ENCODE assay signal across 14 cellular contexts in genomic region chr10:70054902-70055301, GRCh38. TPM values are rescaled to one million over a fixed set of nuclear protein-coding genes. Genes with fewer than 3 reads are reported as not detected.
A peak's percentile ranks its signal among the peaks of the same experiment; 100 is the strongest.
DNase-seq lines count a peak whose midpoint lies in the region; ATAC-seq, FAIRE-seq and TF ChIP-seq lines count a peak whose summit lies in the region.
"Had no signal": no experiment of that assay in that cellular context is flagged by ENCODE, and none has a peak within 500 bp of the region (broad histone marks: within the 10 kb centered on the region; RNA-seq: fewer than 3 reads in every experiment).

No MANE protein-coding gene starts in this region.

- H3K4me2 ChIP-seq in HCT116 (ENCODE audit: low read length) (0 out of 2 replicates have a peak overlapping the region, but pooled peaks have one; percentile 95), K562 (ENCODE audit: insufficient read depth, low read length) (no peak overlapping the region)

- in situ Hi-C loops in K562 (cut with MboI), result no loop called here

- H3K36me3 Mint-ChIP-seq in activated CD4-positive, alpha-beta T cell treated with anti-CD3 and anti-CD28 coated beads, Interleukin-2, amount 10 ng/mL, durations not matched to agents 24 days and 14 days (ENCODE audit: low read depth), result no peaks in the 10 kb centered on the region
- H3K36me3 Mint-ChIP-seq in nephron (ENCODE audit: low read depth), result peaks cover 10% of the 10 kb centered on the region

- H3K4me1 ChIP-seq in HCT116 (ENCODE audit: control insufficient read depth in 1 of 2, insufficient read depth in 2 of 2, low read length in 2 of 2), result peaks cover 12 to 29% of the 10 kb centered on the region in 2 experiments; a peak in 3 of 4 replicates
- H3K4me1 ChIP-seq in K562 (replicated peaks in 1 of 2; ENCODE audit: control insufficient read depth in 2 of 2, insufficient read depth in 2 of 2, low read length in 2 of 2), result peaks cover 0 to 16% of the 10 kb centered on the region in 2 experiments; a peak in 1 of 5 replicates

- H3K9me1 ChIP-seq in K562 (ENCODE audit: control insufficient read depth, insufficient read depth, low read length), result no peaks in the 10 kb centered on the region

- DNase-seq in activated CD4-positive, alpha-beta T cell treated with anti-CD3 and anti-CD28 coated beads, Interleukin-2, amount 10 ng/mL, durations not matched to agents 24 days and 14 days, result no peak
- no peak for DNase-seq in activated CD4-positive, alpha-beta T cell treated with anti-CD3 and anti-CD28 coated beads for 48 hours
- no peak for DNase-seq in HCT116 (ENCODE audit: low read depth, low spot score)
- DNase-seq in K562 (ENCODE audit: extremely low read depth in 1 of 4, low spot score in 3 of 4), result no peak
- no peak for DNase-seq in urothelium cell line (ENCODE audit: low spot score)
- DNase-seq in A172 (ENCODE audit: low spot score), result no peak
- DNase-seq: Kasumi-1, NCI-H2029, NCI-H82 had no signal

- no peak overlapping the region for H3K27ac ChIP-seq in HCT116 (ENCODE audit: low read depth, low read length)
- no peak overlapping the region for H3K27ac ChIP-seq in K562 (ENCODE audit: extremely low read depth, low read depth, low read length)
- H3K27ac ChIP-seq: coronary artery, parathyroid adenoma had no signal

- intact Hi-C loops in activated CD4-positive, alpha-beta T cell treated with anti-CD3 and anti-CD28 coated beads, Interleukin-2, amount 10 ng/mL, durations not matched to agents 24 days and 14 days (cut with micrococcal nuclease), result no loop called here
- intact Hi-C loops in HCT116 (cut with micrococcal nuclease) (no loop called here), K562 (cut with micrococcal nuclease) (no loop called here)

- CTCF ChIA-PET in HCT116 (lab: Charles Lee) (interaction anchor here (1.3 to 1.7 kb wide), 3 partner anchors 9 to 97 kb away, joined by 3 to 4 read pairs (median 3); partner anchors contain the start of gene TYSND1), K562 (lab: Yijun Ruan, JAX; ENCODE audit: low intra/inter-chr PET ratio) (no interaction called here)

- H4K20me1 ChIP-seq in HCT116 (ENCODE audit: insufficient read depth), result no peaks in the 10 kb centered on the region
- H4K20me1 ChIP-seq in K562 (replicated peaks; ENCODE audit: control insufficient read depth, insufficient read depth, low read length), result no peaks in the 10 kb centered on the region

- WGBS in K562 (ENCODE audit: insufficient coverage, low coverage, missing lambda C conversion rate), result 0% methylated on average over 4 of the region's 4 CpGs

- TF ChIP-seq POLR2A in HCT116 (IDR thresholded peaks at IDR 0.05; ENCODE audit: borderline replicate concordance, extremely low read depth, insufficient read depth, insufficient read length), result no peak
- TF ChIP-seq POLR2A in K562 (conservative IDR thresholded peaks at IDR 0.05), result no peak

- no peak overlapping the region for H3K27ac Mint-ChIP-seq in activated CD4-positive, alpha-beta T cell treated with anti-CD3 and anti-CD28 coated beads, Interleukin-2, amount 10 ng/mL, durations not matched to agents 24 days and 14 days
- H3K27ac Mint-ChIP-seq in nephron, result peak overlapping the region; percentile 45 to 99 (median 96)

- no peak for TF ChIP-seq RAD21 in HCT116 (IDR thresholded peaks at IDR 0.05; ENCODE audit: low read depth)
- no peak for TF ChIP-seq RAD21 in K562 (CRISPR knock-in tag; conservative IDR thresholded peaks at IDR 0.05 in 1 of 2, IDR thresholded peaks at IDR 0.05 in 1 of 2)

- no peak for ATAC-seq in HCT116
- ATAC-seq in K562, result no peak
- ATAC-seq in HG03196 (IDR thresholded peaks at IDR 0.05; ENCODE audit: unreplicated experiment), result no peak

- TF ChIP-seq CTCF in HCT116 (IDR thresholded peaks at IDR 0.05 in 2 of 3, conservative IDR thresholded peaks at IDR 0.05 in 1 of 3; ENCODE audit: borderline replicate concordance in 1 of 3, insufficient read depth in 1 of 3, low read depth in 2 of 3, low read length in 2 of 3) (no peak), K562 (IDR thresholded peaks at IDR 0.05 in 2 of 3, conservative IDR thresholded peaks at IDR 0.05 in 1 of 3; ENCODE audit: insufficient read depth in 2 of 3, low read depth in 1 of 3, low read length in 3 of 3) (no peak), nephron (IDR thresholded peaks at IDR 0.05; ENCODE audit: unreplicated experiment in 3 of 3) (no peak)

- H3K79me2 ChIP-seq in HCT116 (ENCODE audit: insufficient read depth, low read length) (peaks cover 47% of the 10 kb centered on the region), K562 (ENCODE audit: control insufficient read depth, insufficient read depth, low read length) (no peaks in the 10 kb centered on the region)

- BruUV-seq in HCT116 (replicated peaks; lab: Mats Ljungman, UMichigan), result no TSS peak
- no TSS peak for BruUV-seq in K562 (replicated peaks; lab: Mats Ljungman, UMichigan)

- no peaks in the 10 kb centered on the region for H3K9me2 ChIP-seq in HCT116 (ENCODE audit: insufficient read depth)

- H3K4me3 Mint-ChIP-seq in activated CD4-positive, alpha-beta T cell treated with anti-CD3 and anti-CD28 coated beads, Interleukin-2, amount 10 ng/mL, durations not matched to agents 24 days and 14 days, result peak overlapping the region; percentile 40
- H3K4me3 Mint-ChIP-seq in nephron, result peak overlapping the region; percentile 89 to 92 (median 90)

- no peaks in the 10 kb centered on the region for H3K9me3 Mint-ChIP-seq in activated CD4-positive, alpha-beta T cell treated with anti-CD3 and anti-CD28 coated beads, Interleukin-2, amount 10 ng/mL, durations not matched to agents 24 days and 14 days
- H3K9me3 Mint-ChIP-seq in nephron, result no peaks in the 10 kb centered on the region

- RAD21 ChIA-PET in HCT116 (lab: Charles Lee; ENCODE audit: low non-redundant PET in 1 of 2, low total read pairs in 2 of 2, uncharacterized antibody in 2 of 2, unreplicated experiment in 2 of 2), result no interaction called here

- H2AFZ ChIP-seq in HCT116 (ENCODE audit: low read depth, low read length, poor library complexity, severe bottlenecking), result no peak overlapping the region
- no peak overlapping the region for H2AFZ ChIP-seq in K562 (ENCODE audit: low read depth, low read length)

- FAIRE-seq in K562 (lab: Jason Lieb, UNC), result peak; percentile 35
- FAIRE-seq in urothelium cell line (lab: Jason Lieb, UNC), result no peak
- FAIRE-seq: GM12891 had no signal

- H3K27me3 ChIP-seq in HCT116 (ENCODE audit: insufficient read depth, low read length), result no peaks in the 10 kb centered on the region
- H3K27me3 ChIP-seq in K562 (ENCODE audit: control insufficient read depth in 2 of 2, insufficient read depth in 2 of 2, low read length in 2 of 2), result peaks cover 30 to 35% of the 10 kb centered on the region in 2 experiments

- peaks cover 55% of the 10 kb centered on the region for H3K27me3 Mint-ChIP-seq in activated CD4-positive, alpha-beta T cell treated with anti-CD3 and anti-CD28 coated beads, Interleukin-2, amount 10 ng/mL, durations not matched to agents 24 days and 14 days
- no peaks in the 10 kb centered on the region for H3K27me3 Mint-ChIP-seq in nephron (ENCODE audit: low read depth)

- H3K36me3 ChIP-seq in HCT116 (ENCODE audit: control insufficient read depth in 1 of 2, insufficient read depth in 2 of 2, low read length in 2 of 2) (no peaks in the 10 kb centered on the region), K562 (ENCODE audit: control insufficient read depth, insufficient read depth, low read length) (no peaks in the 10 kb centered on the region)

- H3K4me1 Mint-ChIP-seq in activated CD4-positive, alpha-beta T cell treated with anti-CD3 and anti-CD28 coated beads, Interleukin-2, amount 10 ng/mL, durations not matched to agents 24 days and 14 days, result peaks cover 4% of the 10 kb centered on the region
- H3K4me1 Mint-ChIP-seq in nephron, result peaks cover 24% of the 10 kb centered on the region

- TF ChIP-seq EP300 in K562 (IDR thresholded peaks at IDR 0.05; ENCODE audit: low read length), result no peak

- POLR2A ChIA-PET in HCT116 (lab: Charles Lee) (no interaction called here), K562 (lab: Yijun Ruan, JAX) (interaction anchor here (0.7 kb wide), 1 partner anchor 18 kb away, joined by 4 read pairs; no protein-coding TSS in a partner anchor)

- H3K4me3 ChIP-seq in HCT116 (replicated peaks in 1 of 2; ENCODE audit: low read depth in 1 of 2, low read length in 2 of 2) (no peak overlapping the region), K562 (no peak overlapping the region)

- no peaks in the 10 kb centered on the region for H3K9me3 ChIP-seq in HCT116 (ENCODE audit: control insufficient read depth in 1 of 2, insufficient read depth in 1 of 2, low read depth in 1 of 2, low read length in 2 of 2)
- no peaks in the 10 kb centered on the region for H3K9me3 ChIP-seq in K562 (replicated peaks; ENCODE audit: control insufficient read depth, insufficient read depth, low read depth, low read length)

- H3K9ac ChIP-seq in HCT116 (ENCODE audit: low read length), result no peak overlapping the region
- H3K9ac ChIP-seq in K562 (ENCODE audit: insufficient read depth in 1 of 2, low read depth in 2 of 2, low read length in 2 of 2), result no peak overlapping the region
- H3K9ac ChIP-seq: parathyroid adenoma had no signal

TF ChIP-seq in HCT116, 20 proteins besides CTCF, POLR2A, EP300 and RAD21 (continues in another document):
- no peak for TF ChIP-seq JUND (IDR thresholded peaks at IDR 0.05)

TF ChIP-seq in K562, 482 proteins besides CTCF, POLR2A, EP300 and RAD21 (continues in another document):
- TF ChIP-seq, protein P1, sequence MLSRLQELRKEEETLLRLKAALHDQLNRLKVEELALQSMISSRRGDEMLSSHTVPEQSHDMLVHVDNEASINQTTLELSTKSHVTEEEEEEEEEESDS (CRISPR knock-in tag; IDR thresholded peaks at IDR 0.05), result no peak

RNA-seq across cellular contexts. Expression of gene MACROH2A2, which starts 2.3 kb away (rescaled TPM):
- total RNA-seq in activated CD4-positive, alpha-beta T cell treated with anti-CD3 and anti-CD28 coated beads, Interleukin-2, amount 10 ng/mL, durations not matched to agents 24 days and 14 days, result 4.5 and 4.6 TPM in 2 replicates
- total RNA-seq in HCT116 (2021; ENCODE audit: unreplicated experiment) (41.4 TPM), K562 (2014; rRNA removed) (not detected in 2 replicates), K562 (2014; rRNA removed; fragmentation: Illumina TruSeq; extraction: Trizol) (not detected in 2 replicates), K562 (2015; rRNA removed; fragmentation: Illumina TruSeq; extraction: Trizol) (not detected in 2 replicates), K562 (2021) (not detected in 2 replicates)
- 33.9 and 38.8 TPM in 2 replicates for polyA plus RNA-seq in HCT116 (2012)
- total RNA-seq in K562 (2011; cell fraction: chromatin; rRNA removed; ENCODE audit: low replicate concordance), result not detected in 2 replicates
- not detected in 2 replicates for total RNA-seq in K562 (2011; cell fraction: nucleolus; rRNA removed)
- total RNA-seq in K562 (2011; cell fraction: nucleoplasm; rRNA removed), result not detected in 2 replicates
- polyA plus RNA-seq in K562 (2011; rRNA removed) (not detected in 2 replicates), K562 (2014; fragmentation: Illumina TruSeq; extraction: Trizol) (not detected in 2 replicates), K562 (2014; fragmentation: Nextera tagmentation; extraction: Ambion mirVana) (under 1 TPM in 1 of 2 experiments, not detected in 1; 0.07 TPM), K562 (2014; rRNA removed) (0.13 TPM in 1 of 2 replicates, not detected in the other)
- polyA plus RNA-seq in K562 (2011; cell fraction: cytosol; rRNA removed), result not detected in 2 replicates
- polyA plus RNA-seq in K562 (2011; cell fraction: nucleus; rRNA removed), result not detected in 2 replicates
- polyA plus RNA-seq in K562 (2012), result 0.05 and 0.14 TPM in 2 replicates
- polyA minus RNA-seq in K562 (2011; rRNA and poly(A)+ RNA removed), result not detected in 2 replicates
- not detected in 2 replicates for polyA minus RNA-seq in K562 (2011; cell fraction: cytosol; rRNA and poly(A)+ RNA removed)
- not detected in 2 replicates for polyA minus RNA-seq in K562 (2011; cell fraction: nucleus; rRNA and poly(A)+ RNA removed)
- 12.7 and 15.0 TPM in 2 replicates for total RNA-seq in A172 (2014; rRNA removed; shearing (Covaris generic))
